8 cellular contexts compared by ENCODE assay signal in the genomic region with DNA sequence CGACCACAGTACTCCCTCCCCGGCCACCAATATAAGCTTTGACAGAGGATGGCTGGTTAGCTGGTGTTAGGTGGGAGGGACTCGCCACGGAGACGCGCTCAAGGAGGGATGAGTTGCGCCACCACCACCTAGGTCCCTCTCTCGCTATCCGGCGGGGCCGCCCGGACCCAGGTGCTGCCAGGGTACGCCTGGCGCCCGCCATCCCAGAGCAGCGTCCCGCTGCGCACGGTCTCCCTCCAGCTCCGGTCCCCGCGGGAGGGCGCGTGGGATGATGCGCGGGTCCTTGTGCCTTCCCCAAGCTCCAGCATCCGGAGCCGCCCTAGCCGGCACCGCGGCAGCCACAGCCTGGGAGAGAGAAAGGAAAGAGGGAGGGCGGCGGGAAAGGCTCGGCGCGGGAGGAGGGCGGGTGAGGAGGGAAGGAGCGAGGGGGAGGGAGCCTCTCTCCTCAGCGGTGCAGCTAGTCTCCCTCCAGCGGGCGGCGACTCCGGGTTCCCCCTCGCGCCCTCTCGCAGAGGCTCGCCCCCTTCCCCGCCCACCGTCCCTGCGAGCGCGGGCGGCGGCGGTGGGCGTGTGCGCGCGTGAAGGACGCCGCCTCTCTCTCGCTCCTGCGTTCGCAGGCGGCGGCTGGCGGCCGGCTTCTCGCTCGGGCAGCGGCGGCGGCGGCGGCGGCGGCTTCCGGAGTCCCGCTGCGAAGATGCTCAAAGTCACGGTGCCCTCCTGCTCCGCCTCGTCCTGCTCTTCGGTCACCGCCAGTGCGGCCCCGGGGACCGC. TPM values are rescaled to one million over a fixed set of nuclear protein-coding genes. Genes with fewer than 3 reads are reported as not detected.
DNase-seq lines count a peak whose midpoint lies in the region; ATAC-seq and TF ChIP-seq lines count a peak whose summit lies in the region.

A gene (plus strand): TSS at position 595 of the 771 bp plus-strand sequence. CDS start 100 bp downstream, at position 695.

- no peaks in the 10 kb centered on the region for H3K9me3 ChIP-seq in BE2C

- peaks cover 11% of the 10 kb centered on the region for H3K36me3 ChIP-seq in BE2C

- ATAC-seq in HG03342 (IDR thresholded peaks at IDR 0.05; ENCODE audit: unreplicated experiment), result peak; percentile 74

- H3K4me3 ChIP-seq in BE2C (ENCODE audit: low read depth, low read length), result peak within 1 kb of the TSS; percentile 85
- peak within 1 kb of the TSS; percentile 43 for H3K4me3 ChIP-seq in epithelial cell of esophagus (ENCODE audit: low read length)

- peak; percentile 49 for TF ChIP-seq POLR2A in GM19099 (IDR thresholded peaks at IDR 0.05; ENCODE audit: extremely low read depth, insufficient read length, low read depth)

- TF ChIP-seq CTCF in BE2C (IDR thresholded peaks at IDR 0.05; ENCODE audit: low read depth, low read length) (0 out of 2 replicates have a peak, but pooled peaks have one; percentile 28), epithelial cell of esophagus (IDR thresholded peaks at IDR 0.05; ENCODE audit: insufficient read depth, low read depth, low read length, missing control alignments) (no peak)

- peak; percentile 97 for DNase-seq in BE2C
- DNase-seq in NCI-H748 (lab: John Stamatoyannopoulos, UW; ENCODE audit: unreplicated experiment), result peak; percentile 89
- DNase-seq in activated CD8-positive, alpha-beta memory T cell treated with anti-CD3 and anti-CD28 coated beads, Interleukin-2, amount 50 U/mL, for 48 hours, result peak; percentile 82
- peak; percentile 55 for DNase-seq in epithelial cell of esophagus (ENCODE audit: low read depth)
- DNase-seq in mucosa of gallbladder (ENCODE audit: low spot score), result peak; percentile 47
- DNase-seq in stimulated activated CD8-positive, alpha-beta memory T cell treated with anti-CD3 and anti-CD28 coated beads, Interleukin-4, amount 100 ng/mL, for 48 hours, result peak; percentile 74

- H3K4me1 ChIP-seq in BE2C, result peaks cover 16% of the 10 kb centered on the region

- no peaks in the 10 kb centered on the region for H3K27me3 ChIP-seq in BE2C

RNA-seq across cellular contexts. Expression of the gene that starts here (rescaled TPM):
- polyA plus RNA-seq in BE2C (2012; ENCODE audit: insufficient read depth, insufficient read length, low read depth), result 88.5 TPM
- 5.0 TPM for total RNA-seq in mucosa of gallbladder

Comparison
In these comparisons a context has a peak if more than half of its experiments do, and no peak if none do; other contexts are left out.
1. Peak in every context shown above with its lines: DNase-seq, ATAC-seq and H3K4me3 ChIP-seq.
2. DNase-seq: peak in every context shown above with its lines; median percentile 97 in BE2C; 89 in NCI-H748; 82 in activated CD8-positive, alpha-beta memory T cell treated with anti-CD3 and anti-CD28 coated beads, Interleukin-2, amount 50 U/mL, for 48 hours; 74 in stimulated activated CD8-positive, alpha-beta memory T cell treated with anti-CD3 and anti-CD28 coated beads, Interleukin-4, amount 100 ng/mL, for 48 hours; 55 in epithelial cell of esophagus; 47 in mucosa of gallbladder.